23 cellular contexts compared by ENCODE assay signal in the genomic region with DNA sequence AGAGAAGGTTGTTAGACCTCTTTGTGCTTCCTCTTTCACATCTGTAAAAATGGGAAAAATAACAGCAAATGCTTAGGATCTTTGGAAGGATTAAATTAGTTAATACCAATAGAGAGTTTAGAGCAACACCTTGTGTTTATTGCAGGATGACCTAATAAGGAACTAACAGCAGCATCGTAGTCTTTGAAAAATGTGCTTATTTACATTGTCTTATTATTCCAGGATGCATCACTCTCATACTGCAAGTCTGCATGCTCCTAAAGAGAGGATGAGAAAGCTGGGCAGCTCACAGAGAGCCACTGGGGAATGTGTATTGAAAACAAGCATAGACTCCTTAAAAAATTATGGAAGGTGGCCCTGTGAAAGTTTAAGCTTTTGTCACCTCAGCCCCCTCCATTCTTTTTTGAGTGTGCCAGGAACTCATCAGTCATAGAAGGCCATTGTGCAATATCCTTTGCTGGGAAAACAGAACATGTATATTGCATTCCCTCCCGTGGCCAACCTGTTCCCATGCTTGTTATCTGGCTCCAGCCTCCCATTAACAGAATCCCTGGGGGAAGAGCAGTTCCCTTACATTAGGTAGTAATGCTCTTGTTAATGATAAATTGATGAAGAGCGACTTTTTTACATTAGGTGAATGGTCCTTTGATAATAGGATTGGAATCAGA.
A peak's percentile ranks its signal among the peaks of the same experiment; 100 is the strongest.
DNase-seq lines count a peak whose midpoint lies in the region; ATAC-seq and TF ChIP-seq lines count a peak whose summit lies in the region.
"Had no signal": no experiment of that assay in that cellular context is flagged by ENCODE, and none has a peak within 500 bp of the region (broad histone marks: within the 10 kb centered on the region; RNA-seq: fewer than 3 reads in every experiment).

No MANE protein-coding gene starts in this region.

- no peaks in the 10 kb centered on the region for H3K9me3 ChIP-seq in left lung
- H3K9me3 ChIP-seq: Caco-2, esophagus muscularis mucosa, MG63, Peyer's patch, stomach had no signal

- H3K27ac ChIP-seq in left lung = no peak overlapping the region
- H3K27ac ChIP-seq in dorsolateral prefrontal cortex = no peak overlapping the region
- H3K27ac ChIP-seq: esophagus muscularis mucosa, Peyer's patch, stomach had no signal

- H3K27me3 ChIP-seq in left lung (no peaks in the 10 kb centered on the region), dorsolateral prefrontal cortex (no peaks in the 10 kb centered on the region)
- H3K27me3 ChIP-seq: esophagus muscularis mucosa, MG63, Peyer's patch, stomach had no signal

- H3K4me3 ChIP-seq in left lung (no peak overlapping the region), dorsolateral prefrontal cortex (no peak overlapping the region)
- H3K4me3 ChIP-seq: esophagus muscularis mucosa, MG63, Peyer's patch, stomach had no signal

- ATAC-seq in left lung (peak; percentile 64), HG03439 (IDR thresholded peaks at IDR 0.05; ENCODE audit: unreplicated experiment) (no peak), GM18858 (IDR thresholded peaks at IDR 0.05; ENCODE audit: unreplicated experiment) (no peak)
- ATAC-seq: activated CD8-positive, alpha-beta T cell treated with anti-CD3 and anti-CD28 coated beads, Interleukin-2, amount 10 ng/mL, durations not matched to agents 7 days and 5 days had no signal

- DNase-seq in SKM-1 treated with dmso at 0.1 percent for 144 hours (lab: John Stamatoyannopoulos, UW; ENCODE audit: unreplicated experiment) (peak; percentile 32), SKM-1 (lab: John Stamatoyannopoulos, UW; ENCODE audit: unreplicated experiment) (no peak), astrocyte of the hippocampus (ENCODE audit: low read depth, low spot score) (peak; percentile 5), left lung (no peak), dorsolateral prefrontal cortex (no peak)
- no peak for DNase-seq in activated CD4-positive, alpha-beta T cell treated with anti-CD3 and anti-CD28 coated beads for 4 hours
- DNase-seq: activated B cell treated with CpG ODN at 0.5 μM for 24 hours; activated CD8-positive, alpha-beta T cell treated with anti-CD3 and anti-CD28 coated beads, Interleukin-2, amount 10 ng/mL, durations not matched to agents 7 days and 5 days; activated naive CD4-positive, alpha-beta T cell; activated T-cell treated with anti-CD3 and anti-CD28 coated beads, Interleukin-2, amount 50 U/mL, for 1 hour; amygdala; Caco-2; effector CD8-positive, alpha-beta T cell; HCEC 1CT; MG63; NCI-H1694 treated with DMSO at 0.1 percent for 48 hours; Peyer's patch; small intestine; stimulated activated CD4-positive, alpha-beta T cell treated with anti-CD3 and anti-CD28 coated beads, Interleukin-4, amount 100 ng/mL, for 24 hours; stomach had no signal

- no peak for TF ChIP-seq CTCF in left lung (IDR thresholded peaks at IDR 0.05)
- no peak for TF ChIP-seq CTCF in dorsolateral prefrontal cortex (IDR thresholded peaks at IDR 0.05 in 54 of 56, conservative IDR thresholded peaks at IDR 0.05 in 2 of 56; ENCODE audit: low read depth in 1 of 56, partially characterized antibody in 56 of 56)

- H3K36me3 ChIP-seq in left lung = no peaks in the 10 kb centered on the region
- H3K36me3 ChIP-seq: esophagus muscularis mucosa, MG63, Peyer's patch, stomach had no signal

- intact Hi-C loops in left lung (cut with DNase I) (no loop called here), dorsolateral prefrontal cortex (cut with DNase I) (no loop called here)

- H3K4me1 ChIP-seq in left lung = peaks cover 0 to 6% of the 10 kb centered on the region in 2 donors
- H3K4me1 ChIP-seq: Caco-2, esophagus muscularis mucosa, Peyer's patch, stomach had no signal

Comparison
In these comparisons a context has a peak if more than half of its experiments do, and no peak if none do; other contexts are left out.
1. DNase-seq: peak in SKM-1 treated with dmso at 0.1 percent for 144 hours (single experiment) and astrocyte of the hippocampus (single experiment); none in SKM-1 (single experiment), left lung (0 of 2), dorsolateral prefrontal cortex (0 of 10) and activated CD4-positive, alpha-beta T cell treated with anti-CD3 and anti-CD28 coated beads for 4 hours (0 of 2).